Comparison of ENCODE assay signal across 12 cellular contexts in the genomic region with DNA sequence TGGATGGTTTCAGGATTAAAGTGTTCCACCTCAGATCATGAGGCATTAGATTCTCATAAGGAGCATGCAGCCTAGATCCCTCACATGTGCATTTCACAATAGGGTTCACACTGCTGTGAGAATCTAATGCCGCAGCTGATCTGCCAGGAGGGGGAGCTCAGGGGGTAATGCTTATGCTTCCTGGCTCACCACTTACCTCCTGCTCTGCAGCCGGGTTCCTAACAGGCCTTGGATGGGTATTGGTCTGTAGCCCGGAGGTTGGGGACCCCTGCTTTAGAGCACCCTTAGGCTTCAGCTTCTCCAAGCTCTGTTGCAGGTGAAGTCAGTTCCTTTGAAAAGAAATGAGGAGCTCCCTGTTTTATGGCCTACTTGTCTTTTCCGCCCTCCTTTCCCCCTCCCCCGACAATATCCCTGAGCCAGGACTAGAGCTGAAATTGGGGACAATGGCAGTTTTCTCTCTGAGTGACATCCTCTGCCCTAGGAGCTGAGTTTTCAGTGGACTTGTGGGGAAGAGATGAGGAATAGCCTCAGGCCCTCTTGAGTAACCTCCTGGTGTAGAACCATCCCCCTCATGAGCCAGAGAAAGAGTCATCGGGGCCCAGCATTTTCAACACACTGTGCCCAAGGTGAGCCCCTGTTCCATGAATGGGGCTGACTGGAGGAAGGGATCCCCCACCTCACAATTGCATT. TPM values are rescaled to one million over a fixed set of nuclear protein-coding genes. Genes with fewer than 3 reads are reported as not detected.
DNase-seq lines count a peak whose midpoint lies in the region; ATAC-seq, FAIRE-seq and TF ChIP-seq lines count a peak whose summit lies in the region.
"Had no signal": no experiment of that assay in that cellular context is flagged by ENCODE, and none has a peak within 500 bp of the region (broad histone marks: within the 10 kb centered on the region; RNA-seq: fewer than 3 reads in every experiment).

No MANE protein-coding gene starts in this region.

- H3K23ac ChIP-seq in H9 (ENCODE audit: insufficient read length, low read depth, low read length): no peak overlapping the region

- no peak overlapping the region for H2AK5ac ChIP-seq in H9 (ENCODE audit: insufficient read length, low read length)

- H3F3A ChIP-seq in MM.1S (ENCODE audit: insufficient read depth, low read length): no peaks in the 10 kb centered on the region

- H3K4me3 ChIP-seq in BJ (ENCODE audit: low read depth, low read length) (no peak overlapping the region), WERI-Rb-1 (ENCODE audit: low read depth, low read length) (no peak overlapping the region), keratinocyte (ENCODE audit: control insufficient read depth in 2 of 3, extremely low read depth in 1 of 3, insufficient read depth in 2 of 3, low read depth in 1 of 3, low read length in 3 of 3) (no peak overlapping the region), MM.1S (ENCODE audit: low read length) (no peak overlapping the region)
- H3K4me3 ChIP-seq: psoas muscle had no signal

- no peaks in the 10 kb centered on the region for H4K20me1 ChIP-seq in H9 (ENCODE audit: control insufficient read depth, insufficient read depth, insufficient read length)
- no peaks in the 10 kb centered on the region for H4K20me1 ChIP-seq in keratinocyte (ENCODE audit: control insufficient read depth, extremely low read depth, insufficient read depth, low read length)
- no peaks in the 10 kb centered on the region for H4K20me1 ChIP-seq in MM.1S (ENCODE audit: insufficient read depth, low read length)

- H3K56ac ChIP-seq in H9 (ENCODE audit: insufficient read length, low read depth, low read length): no peak overlapping the region

- no peaks in the 10 kb centered on the region for H3K36me3 ChIP-seq in BJ (ENCODE audit: control insufficient read depth, insufficient read depth, low read length)
- H3K36me3 ChIP-seq in WERI-Rb-1: peaks cover 26% of the 10 kb centered on the region
- H3K36me3 ChIP-seq in keratinocyte (ENCODE audit: control insufficient read depth in 2 of 2, extremely low read depth in 1 of 2, insufficient read depth in 2 of 2, low read length in 2 of 2): peaks cover 0 to 9% of the 10 kb centered on the region in 2 experiments
- H3K36me3 ChIP-seq in MM.1S (replicated peaks; ENCODE audit: insufficient read depth, low read length): peaks cover 6% of the 10 kb centered on the region; the same call in 1 of the 2 replicates

- TF ChIP-seq CTCF in BJ (IDR thresholded peaks at IDR 0.05; ENCODE audit: insufficient read depth, low read depth, low read length): peak; percentile 49
- peak; percentile 57; the same call in 2 of the 3 replicates for TF ChIP-seq CTCF in H9 (conservative IDR thresholded peaks at IDR 0.05)
- TF ChIP-seq CTCF in WERI-Rb-1 (IDR thresholded peaks at IDR 0.05; ENCODE audit: low read depth, low read length): peak; percentile 43; the same call in 1 of the 2 replicates
- TF ChIP-seq CTCF in keratinocyte (optimal IDR thresholded peaks at IDR 0.05 in 1 of 3, IDR thresholded peaks at IDR 0.05 in 1 of 3, conservative IDR thresholded peaks at IDR 0.05 in 1 of 3; ENCODE audit: extremely low read depth in 1 of 3, insufficient read depth in 2 of 3, low read length in 3 of 3): peak in 2 of 3 experiments; percentile 24 to 32
- no peak for TF ChIP-seq CTCF in MM.1S (IDR thresholded peaks at IDR 0.05; ENCODE audit: low read length)

- H3K79me1 ChIP-seq in H9 (ENCODE audit: insufficient read depth, low read depth, low read length, poor library complexity, severe bottlenecking): no peaks in the 10 kb centered on the region

- H3K18ac ChIP-seq in H9 (ENCODE audit: insufficient read length, low read depth, low read length): no peak overlapping the region

- ATAC-seq in natural killer cell treated with Interleukin-12 subunit alpha and Interleukin-12 subunit beta and Interleukin-15 and Interleukin-18, amount 100 ng/mL, for 72 hours: no peak
- no peak for ATAC-seq in HG02870 (IDR thresholded peaks at IDR 0.05; ENCODE audit: unreplicated experiment)
- ATAC-seq: psoas muscle, Right ventricle myocardium inferior had no signal

- H3K4me2 ChIP-seq in H9 (ENCODE audit: insufficient read depth, insufficient read length, low read length) (no peak overlapping the region), keratinocyte (ENCODE audit: control insufficient read depth, extremely low read depth, insufficient read depth, low read depth, low read length) (no peak overlapping the region), MM.1S (ENCODE audit: low read depth, low read length) (no peak overlapping the region)

- no peak for FAIRE-seq in keratinocyte (lab: Jason Lieb, UNC)

- no peak overlapping the region for H4K8ac ChIP-seq in H9 (replicated peaks; ENCODE audit: insufficient read length, low read depth, low read length)

- peaks cover 21% of the 10 kb centered on the region in 2 experiments for H3K9me3 Mint-ChIP-seq in H9
- H3K9me3 Mint-ChIP-seq in natural killer cell treated with Interleukin-12 subunit alpha and Interleukin-12 subunit beta and Interleukin-15 and Interleukin-18, amount 100 ng/mL, for 72 hours: no peaks in the 10 kb centered on the region

- no peak for DNase-seq in BJ (ENCODE audit: low read depth)
- peak; percentile 64 for DNase-seq in H9
- peak; percentile 32 for DNase-seq in WERI-Rb-1
- DNase-seq in keratinocyte (ENCODE audit: low read depth, low spot score): no peak
- no peak for DNase-seq in natural killer cell treated with Interleukin-12 subunit alpha and Interleukin-12 subunit beta and Interleukin-15 and Interleukin-18, amount 100 ng/mL, for 72 hours (ENCODE audit: low spot score)
- no peak for DNase-seq in MM.1S
- no peak for DNase-seq in epidermal melanocyte (ENCODE audit: insufficient read length, low spot score)
- DNase-seq: activated gamma-delta T cell, KBM-7, psoas muscle had no signal

- H3K9me2 ChIP-seq in MM.1S (replicated peaks; ENCODE audit: insufficient read depth, low read length): no peaks in the 10 kb centered on the region

- WGBS in H9 (ENCODE audit: extremely low coverage, insufficient read length, low lambda C conversion rate): no CpG with 5 or more reads among the region's 6 CpGs

- H2BK20ac ChIP-seq in H9 (ENCODE audit: low read depth, low read length, poor library complexity, severe bottlenecking): no peak overlapping the region

- H3K9me3 ChIP-seq in H9 (ENCODE audit: control insufficient read depth, low read depth, low read length): no peaks in the 10 kb centered on the region
- H3K9me3 ChIP-seq in WERI-Rb-1 (ENCODE audit: severe bottlenecking): no peaks in the 10 kb centered on the region
- no peaks in the 10 kb centered on the region for H3K9me3 ChIP-seq in keratinocyte (ENCODE audit: control insufficient read depth, low read depth, low read length)
- H3K9me3 ChIP-seq in MM.1S (replicated peaks; ENCODE audit: insufficient read depth, low read length): no peaks in the 10 kb centered on the region
- H3K9me3 ChIP-seq: psoas muscle had no signal

- H3K4me1 Mint-ChIP-seq in H9: 0 out of 4 replicates have a peak, but pooled peaks cover 0 to 2% of the 10 kb centered on the region in 2 experiments
- no peaks in the 10 kb centered on the region for H3K4me1 Mint-ChIP-seq in natural killer cell treated with Interleukin-12 subunit alpha and Interleukin-12 subunit beta and Interleukin-15 and Interleukin-18, amount 100 ng/mL, for 72 hours (ENCODE audit: low read depth in 2 of 2)

- CTCF ChIA-PET in BJ (lab: Yijun Ruan, JAX): interaction anchor here (0.8 to 3.1 kb wide), 9 partner anchors 9 to 29 kb away, joined by 3 to 12 read pairs (median 4); partner anchors contain the start of genes HMMR, MAT2B and NUDCD2

- H3K27ac ChIP-seq in H9 (ENCODE audit: insufficient read length, low read depth, low read length) (no peak overlapping the region), WERI-Rb-1 (no peak overlapping the region), keratinocyte (ENCODE audit: control insufficient read depth, insufficient read depth, low read length) (no peak overlapping the region), MM.1S (ENCODE audit: low read length) (no peak overlapping the region)
- H3K27ac ChIP-seq: psoas muscle had no signal

- H3K23me2 ChIP-seq in H9 (ENCODE audit: insufficient read length, low read depth, low read length, poor library complexity, severe bottlenecking): no peaks in the 10 kb centered on the region

- no peak overlapping the region for H3K4me3 Mint-ChIP-seq in H9
- no peak overlapping the region for H3K4me3 Mint-ChIP-seq in natural killer cell treated with Interleukin-12 subunit alpha and Interleukin-12 subunit beta and Interleukin-15 and Interleukin-18, amount 100 ng/mL, for 72 hours

- no peak overlapping the region for H3K14ac ChIP-seq in H9 (ENCODE audit: insufficient read depth, low read length)

- no peak overlapping the region for H3K4ac ChIP-seq in H9 (ENCODE audit: low read depth, low read length)

- H3K27ac Mint-ChIP-seq in H9: peak overlapping the region in 2 of 3 experiments; percentile 32 to 46; a peak in 2 of 7 replicates
- H3K27ac Mint-ChIP-seq in natural killer cell treated with Interleukin-12 subunit alpha and Interleukin-12 subunit beta and Interleukin-15 and Interleukin-18, amount 100 ng/mL, for 72 hours: no peak overlapping the region

- H4K5ac ChIP-seq in H9 (ENCODE audit: insufficient read length, low read depth, low read length): no peak overlapping the region

- H3K27me3 Mint-ChIP-seq in H9 (ENCODE audit: low read depth): no peaks in the 10 kb centered on the region
- H3K27me3 Mint-ChIP-seq in natural killer cell treated with Interleukin-12 subunit alpha and Interleukin-12 subunit beta and Interleukin-15 and Interleukin-18, amount 100 ng/mL, for 72 hours: no peaks in the 10 kb centered on the region

- H4K91ac ChIP-seq in H9 (ENCODE audit: insufficient read length, low read depth, low read length): no peak overlapping the region

- no peaks in the 10 kb centered on the region for H3K79me2 ChIP-seq in H9 (ENCODE audit: insufficient read depth, low read length)
- H3K79me2 ChIP-seq in keratinocyte (ENCODE audit: control insufficient read depth, insufficient read depth, low read length): no peaks in the 10 kb centered on the region
- no peaks in the 10 kb centered on the region for H3K79me2 ChIP-seq in MM.1S (ENCODE audit: low read length)

- peaks cover 52 to 75% (median 74%) of the 10 kb centered on the region in 3 experiments for H3K36me3 Mint-ChIP-seq in H9 (ENCODE audit: insufficient read depth in 1 of 3, low read depth in 3 of 3)
- peaks cover 14% of the 10 kb centered on the region for H3K36me3 Mint-ChIP-seq in natural killer cell treated with Interleukin-12 subunit alpha and Interleukin-12 subunit beta and Interleukin-15 and Interleukin-18, amount 100 ng/mL, for 72 hours

- H3K9ac ChIP-seq in H9 (ENCODE audit: extremely low read depth, insufficient read length, low read length): no peak overlapping the region
- no peak overlapping the region for H3K9ac ChIP-seq in keratinocyte (ENCODE audit: control insufficient read depth, extremely low read depth, insufficient read depth, low read length)
- no peak overlapping the region for H3K9ac ChIP-seq in MM.1S (ENCODE audit: low read length)

- no peak overlapping the region for H2BK12ac ChIP-seq in H9 (ENCODE audit: insufficient read length, low read depth, low read length)

- POLR2A ChIA-PET in BJ (lab: Charles Lee): no interaction called here

- H3K27me3 ChIP-seq in BJ (ENCODE audit: control insufficient read depth, insufficient read depth, low read length) (no peaks in the 10 kb centered on the region), H9 (ENCODE audit: insufficient read depth, low read length) (no peaks in the 10 kb centered on the region), WERI-Rb-1 (ENCODE audit: insufficient read depth, low read depth, severe bottlenecking) (no peaks in the 10 kb centered on the region), keratinocyte (ENCODE audit: control insufficient read depth, extremely low read depth, insufficient read depth, low read length) (no peaks in the 10 kb centered on the region), MM.1S (replicated peaks; ENCODE audit: insufficient read depth, low read length) (no peaks in the 10 kb centered on the region)

- no peak overlapping the region for H2BK15ac ChIP-seq in H9 (ENCODE audit: low read depth, low read length)

- no peaks in the 10 kb centered on the region; the same call in 1 of the 2 replicates for H3K4me1 ChIP-seq in H9 (ENCODE audit: insufficient read depth, low read length)
- no peaks in the 10 kb centered on the region for H3K4me1 ChIP-seq in keratinocyte (ENCODE audit: control insufficient read depth, extremely low read depth, insufficient read depth, low read length)
- no peaks in the 10 kb centered on the region for H3K4me1 ChIP-seq in MM.1S (ENCODE audit: low read length)
- H3K4me1 ChIP-seq: psoas muscle had no signal

- no peak overlapping the region for H3T11ph ChIP-seq in H9 (ENCODE audit: low read length)

- no peak overlapping the region for H2BK120ac ChIP-seq in H9 (ENCODE audit: low read depth, low read length, poor library complexity, severe bottlenecking)

- dilution Hi-C loops in keratinocyte (cut with MboI; ENCODE audit: extremely low pct_ligation_motif_present, low sequenced_read_pairs): no loop called here

- no peaks in the 10 kb centered on the region for H3K9me1 ChIP-seq in keratinocyte (ENCODE audit: control insufficient read depth, extremely low read depth, insufficient read depth, low read length)

- H2AFZ ChIP-seq in H9 (ENCODE audit: low read length) (no peak overlapping the region), keratinocyte (ENCODE audit: control insufficient read depth, low read length) (no peak overlapping the region), MM.1S (ENCODE audit: low read length) (no peak overlapping the region)

- H2BK5ac ChIP-seq in H9 (ENCODE audit: insufficient read length, low read length): no peak overlapping the region

RNA-seq across cellular contexts. Expression of gene MAT2B, which starts 16.2 kb away (rescaled TPM):
- polyA plus RNA-seq in BJ (2011; rRNA removed) (23.5 and 40.3 TPM in 2 replicates), keratinocyte (32.8 to 68.5 TPM (median 50.5 TPM) in 3 replicates)
- 16.9 and 19.7 TPM in 2 replicates for polyA minus RNA-seq in BJ (2011; rRNA and poly(A)+ RNA removed)
- total RNA-seq in H9 (2021): 48.4 and 49.1 TPM in 2 replicates
- 41.4 TPM for polyA plus RNA-seq in keratinocyte (2011; ENCODE audit: low read depth)
- 25.1 and 42.0 TPM in 2 replicates for polyA plus RNA-seq in keratinocyte (2011; cell fraction: cytosol; rRNA removed)
- polyA plus RNA-seq in keratinocyte (2011; cell fraction: nucleus; rRNA removed): 18.8 and 30.3 TPM in 2 replicates
- polyA plus RNA-seq in keratinocyte (2012; ENCODE audit: low replicate concordance): 39.1 and 45.3 TPM in 2 replicates
- 15.7 to 29.0 TPM (median 19.8 TPM) in 3 replicates for polyA minus RNA-seq in keratinocyte
- polyA minus RNA-seq in keratinocyte (2011; cell fraction: cytosol; rRNA and poly(A)+ RNA removed): 23.2 TPM
- 8.4 and 16.1 TPM in 2 replicates for polyA minus RNA-seq in keratinocyte (2011; cell fraction: nucleus; rRNA and poly(A)+ RNA removed)
- total RNA-seq in natural killer cell treated with Interleukin-12 subunit alpha and Interleukin-12 subunit beta and Interleukin-15 and Interleukin-18, amount 100 ng/mL, for 72 hours: 10 to 100 TPM; 35.5 to 86.1 TPM

RNA-seq across cellular contexts. Expression of gene HMMR, which starts 28.8 kb away (rescaled TPM):
- polyA plus RNA-seq in BJ (2011; rRNA removed): 5.4 and 12.0 TPM in 2 replicates
- 2.4 and 2.7 TPM in 2 replicates for polyA minus RNA-seq in BJ (2011; rRNA and poly(A)+ RNA removed)
- 36.2 and 37.9 TPM in 2 replicates for total RNA-seq in H9 (2021)
- 1.5 to 16.2 TPM (median 7.7 TPM) in 3 replicates for polyA plus RNA-seq in keratinocyte
- 1.3 TPM for polyA plus RNA-seq in keratinocyte (2011; ENCODE audit: low read depth)
- 2.4 and 3.7 TPM in 2 replicates for polyA plus RNA-seq in keratinocyte (2011; cell fraction: cytosol; rRNA removed)
- polyA plus RNA-seq in keratinocyte (2011; cell fraction: nucleus; rRNA removed): 1.1 and 2.8 TPM in 2 replicates
- 0.27 and 10.7 TPM in 2 replicates for polyA plus RNA-seq in keratinocyte (2012; ENCODE audit: low replicate concordance)
- 0.59 to 5.1 TPM in 2 of 3 replicates, not detected in the other for polyA minus RNA-seq in keratinocyte
- polyA minus RNA-seq in keratinocyte (2011; cell fraction: cytosol; rRNA and poly(A)+ RNA removed): not detected
- polyA minus RNA-seq in keratinocyte (2011; cell fraction: nucleus; rRNA and poly(A)+ RNA removed): 1.6 and 1.7 TPM in 2 replicates
- total RNA-seq in natural killer cell treated with Interleukin-12 subunit alpha and Interleukin-12 subunit beta and Interleukin-15 and Interleukin-18, amount 100 ng/mL, for 72 hours: 10 to 100 TPM; 31.4 to 44.3 TPM

RNA-seq across cellular contexts. Expression of gene NUDCD2, which starts 29.3 kb away (rescaled TPM):
- 2.5 and 6.2 TPM in 2 replicates for polyA plus RNA-seq in BJ (2011; rRNA removed)
- 0.77 and 1.7 TPM in 2 replicates for polyA minus RNA-seq in BJ (2011; rRNA and poly(A)+ RNA removed)
- total RNA-seq in H9 (2021): 42.2 and 45.6 TPM in 2 replicates
- 5.5 to 15.9 TPM (median 9.4 TPM) in 3 replicates for polyA plus RNA-seq in keratinocyte
- 32.6 TPM for polyA plus RNA-seq in keratinocyte (2011; ENCODE audit: low read depth)
- polyA plus RNA-seq in keratinocyte (2011; cell fraction: cytosol; rRNA removed): 4.8 and 6.1 TPM in 2 replicates
- polyA plus RNA-seq in keratinocyte (2011; cell fraction: nucleus; rRNA removed): 7.2 and 9.1 TPM in 2 replicates
- polyA plus RNA-seq in keratinocyte (2012; ENCODE audit: low replicate concordance): 13.4 and 16.4 TPM in 2 replicates
- polyA minus RNA-seq in keratinocyte: 0.59 to 2.0 TPM (median 0.89 TPM) in 3 replicates
- polyA minus RNA-seq in keratinocyte (2011; cell fraction: cytosol; rRNA and poly(A)+ RNA removed): 4.0 TPM
- polyA minus RNA-seq in keratinocyte (2011; cell fraction: nucleus; rRNA and poly(A)+ RNA removed): 0.63 and 2.3 TPM in 2 replicates
- 10 to 100 TPM; 25.4 to 43.3 TPM for total RNA-seq in natural killer cell treated with Interleukin-12 subunit alpha and Interleukin-12 subunit beta and Interleukin-15 and Interleukin-18, amount 100 ng/mL, for 72 hours

RNA-seq across cellular contexts. Expression of gene CCNG1, which starts 51.8 kb away (rescaled TPM):
- polyA plus RNA-seq in BJ (2011; rRNA removed) (74.2 and 125 TPM in 2 replicates), keratinocyte (50.9 to 96.7 TPM (median 51.9 TPM) in 3 replicates)
- 45.4 and 65.9 TPM in 2 replicates for polyA minus RNA-seq in BJ (2011; rRNA and poly(A)+ RNA removed)
- total RNA-seq in H9 (2021): 521 and 523 TPM in 2 replicates
- polyA plus RNA-seq in keratinocyte (2011; ENCODE audit: low read depth): 114 TPM
- 56.9 and 118 TPM in 2 replicates for polyA plus RNA-seq in keratinocyte (2011; cell fraction: cytosol; rRNA removed)
- polyA plus RNA-seq in keratinocyte (2011; cell fraction: nucleus; rRNA removed): 60.4 and 78.9 TPM in 2 replicates
- polyA plus RNA-seq in keratinocyte (2012; ENCODE audit: low replicate concordance): 58.6 and 87.3 TPM in 2 replicates
- polyA minus RNA-seq in keratinocyte: 32.1 to 108 TPM (median 41.7 TPM) in 3 replicates
- polyA minus RNA-seq in keratinocyte (2011; cell fraction: cytosol; rRNA and poly(A)+ RNA removed): 57.0 TPM
- polyA minus RNA-seq in keratinocyte (2011; cell fraction: nucleus; rRNA and poly(A)+ RNA removed): 15.4 and 35.4 TPM in 2 replicates
- 10 to 100 TPM; 58.4 to 98.7 TPM for total RNA-seq in natural killer cell treated with Interleukin-12 subunit alpha and Interleukin-12 subunit beta and Interleukin-15 and Interleukin-18, amount 100 ng/mL, for 72 hours

Comparison
In these comparisons a context has a peak if more than half of its experiments do, and no peak if none do; other contexts are left out.
1. DNase-seq: peak in H9 (single experiment) and WERI-Rb-1 (single experiment); none in BJ (single experiment), keratinocyte (single experiment), natural killer cell treated with Interleukin-12 subunit alpha and Interleukin-12 subunit beta and Interleukin-15 and Interleukin-18, amount 100 ng/mL, for 72 hours (single experiment), MM.1S (single experiment) and epidermal melanocyte (single experiment).
2. H3K27ac Mint-ChIP-seq: peak in H9 (2 of 3); none in natural killer cell treated with Interleukin-12 subunit alpha and Interleukin-12 subunit beta and Interleukin-15 and Interleukin-18, amount 100 ng/mL, for 72 hours (0 of 2).